In the genomic region with DNA sequence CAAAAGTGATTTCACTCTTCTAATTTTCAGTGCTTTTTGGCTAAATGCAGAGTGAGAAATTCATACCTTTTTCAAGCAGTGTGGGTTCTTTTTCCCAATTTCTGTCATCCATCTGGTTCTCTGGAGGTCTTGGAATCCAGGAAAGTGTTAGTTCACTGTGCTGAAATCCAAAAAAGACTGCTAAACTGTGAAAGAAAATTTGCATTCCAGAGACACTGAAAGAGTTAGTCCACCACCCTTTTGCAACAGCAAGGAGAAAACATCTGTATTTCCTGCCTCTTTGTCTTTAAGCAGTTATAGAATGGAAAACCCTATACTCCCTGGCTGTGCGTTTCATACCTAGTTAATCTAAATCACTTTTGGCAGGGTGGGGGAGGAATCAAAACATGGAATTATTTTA, we compare ENCODE assay signal across 11 cellular contexts.
DNase-seq lines count a peak whose midpoint lies in the region; ATAC-seq and TF ChIP-seq lines count a peak whose summit lies in the region.
"Had no signal": no experiment of that assay in that cellular context is flagged by ENCODE, and none has a peak within 500 bp of the region (broad histone marks: within the 10 kb centered on the region; RNA-seq: fewer than 3 reads in every experiment).

No MANE protein-coding gene starts in this region.

- CTCF ChIA-PET in CD8-positive, alpha-beta T cell (lab: Charles Lee) = no interaction called here

- TF ChIP-seq POLR2A in adrenal gland (IDR thresholded peaks at IDR 0.05) (no peak), uterus (IDR thresholded peaks at IDR 0.05) (no peak), body of pancreas (IDR thresholded peaks at IDR 0.05) (no peak)

- no peak overlapping the region for H3K27ac Mint-ChIP-seq in CD8-positive, alpha-beta T cell
- H3K27ac Mint-ChIP-seq: CD8-positive, alpha-beta memory T cell; WTC11 had no signal

- no peaks in the 10 kb centered on the region for H3K4me1 Mint-ChIP-seq in CD8-positive, alpha-beta T cell (ENCODE audit: low read depth)
- H3K4me1 Mint-ChIP-seq: CD8-positive, alpha-beta memory T cell; WTC11 had no signal

- H3K4me3 ChIP-seq in adrenal gland = no peak overlapping the region
- no peak overlapping the region for H3K4me3 ChIP-seq in muscle layer of duodenum (ENCODE audit: low read depth in 1 of 2, low read length in 2 of 2)
- no peak overlapping the region for H3K4me3 ChIP-seq in uterus
- no peak overlapping the region for H3K4me3 ChIP-seq in CD8-positive, alpha-beta T cell (ENCODE audit: low read depth, low read length)
- H3K4me3 ChIP-seq in body of pancreas = no peak overlapping the region
- H3K4me3 ChIP-seq: HAP-1 had no signal

- peaks cover 11 to 18% of the 10 kb centered on the region in 2 donors for H3K4me1 ChIP-seq in adrenal gland (replicated peaks in 1 of 2)
- H3K4me1 ChIP-seq in muscle layer of duodenum (ENCODE audit: control insufficient read depth in 1 of 2, insufficient read depth in 2 of 2, low read length in 2 of 2) = peaks cover 0 to 14% of the 10 kb centered on the region in 2 donors
- no peaks in the 10 kb centered on the region for H3K4me1 ChIP-seq in uterus
- H3K4me1 ChIP-seq in CD8-positive, alpha-beta T cell (ENCODE audit: insufficient read depth, low read length) = no peaks in the 10 kb centered on the region
- H3K4me1 ChIP-seq in body of pancreas = no peaks in the 10 kb centered on the region

- intact Hi-C loops in adrenal gland (cut with DNase I) = no loop called here
- intact Hi-C loops in uterus (cut with DNase I; ENCODE audit: low total_unique reads) = no loop called here
- intact Hi-C loops in CD8-positive, alpha-beta T cell (cut with DNase I, micrococcal nuclease) = no loop called here
- intact Hi-C loops in body of pancreas (cut with DNase I) = no loop called here

- no peaks in the 10 kb centered on the region for H3K36me3 Mint-ChIP-seq in CD8-positive, alpha-beta T cell
- H3K36me3 Mint-ChIP-seq: WTC11 had no signal

- H3K9me3 ChIP-seq in adrenal gland (replicated peaks in 1 of 3) (no peaks in the 10 kb centered on the region), muscle layer of duodenum (ENCODE audit: control insufficient read depth in 1 of 2, low read length in 2 of 2) (no peaks in the 10 kb centered on the region), uterus (no peaks in the 10 kb centered on the region), body of pancreas (no peaks in the 10 kb centered on the region)
- H3K9me3 ChIP-seq in CD8-positive, alpha-beta T cell (ENCODE audit: low read length) = no peaks in the 10 kb centered on the region
- H3K9me3 ChIP-seq: HAP-1 had no signal

- TF ChIP-seq CTCF in adrenal gland (IDR thresholded peaks at IDR 0.05) = no peak
- TF ChIP-seq CTCF in uterus (IDR thresholded peaks at IDR 0.05) = no peak
- no peak for TF ChIP-seq CTCF in CD8-positive, alpha-beta T cell (IDR thresholded peaks at IDR 0.05)
- TF ChIP-seq CTCF in body of pancreas (IDR thresholded peaks at IDR 0.05) = no peak

- no peaks in the 10 kb centered on the region for H3K9me3 Mint-ChIP-seq in CD8-positive, alpha-beta T cell
- H3K9me3 Mint-ChIP-seq: CD8-positive, alpha-beta memory T cell; WTC11 had no signal

- POLR2A ChIA-PET in CD8-positive, alpha-beta T cell (lab: Charles Lee) = no interaction called here

- ATAC-seq in CD8-positive, alpha-beta T cell = no peak
- ATAC-seq in body of pancreas = no peak
- ATAC-seq: WTC11 had no signal

- H3K36me3 ChIP-seq in adrenal gland (replicated peaks in 1 of 2) (no peaks in the 10 kb centered on the region), muscle layer of duodenum (ENCODE audit: control insufficient read depth in 1 of 2, insufficient read depth in 2 of 2, low read length in 2 of 2) (no peaks in the 10 kb centered on the region), uterus (no peaks in the 10 kb centered on the region), body of pancreas (replicated peaks in 1 of 2; ENCODE audit: insufficient read depth in 1 of 2, low read depth in 2 of 2) (no peaks in the 10 kb centered on the region)
- no peaks in the 10 kb centered on the region for H3K36me3 ChIP-seq in CD8-positive, alpha-beta T cell (ENCODE audit: insufficient read depth, low read length)
- H3K36me3 ChIP-seq: HAP-1 had no signal

- H3K27me3 Mint-ChIP-seq in CD8-positive, alpha-beta T cell (ENCODE audit: low read depth) = no peaks in the 10 kb centered on the region
- H3K27me3 Mint-ChIP-seq: CD8-positive, alpha-beta memory T cell had no signal

- DNase-seq in adrenal gland (no peak), fibroblast of peridontal ligament (ENCODE audit: extremely low read depth) (peak; percentile 80), uterus (no peak), iPS-NIHi11 (ENCODE audit: low spot score) (no peak), body of pancreas (no peak)
- no peak for DNase-seq in CD8-positive, alpha-beta T cell
- DNase-seq: CD8-positive, alpha-beta memory T cell; retina had no signal

- H3K27me3 ChIP-seq in adrenal gland (no peaks in the 10 kb centered on the region), muscle layer of duodenum (ENCODE audit: low read depth, low read length) (no peaks in the 10 kb centered on the region), uterus (no peaks in the 10 kb centered on the region), body of pancreas (no peaks in the 10 kb centered on the region)
- H3K27me3 ChIP-seq in CD8-positive, alpha-beta T cell (ENCODE audit: insufficient read depth, low read length) = no peaks in the 10 kb centered on the region

- H3K4me3 Mint-ChIP-seq in CD8-positive, alpha-beta T cell = no peak overlapping the region
- H3K4me3 Mint-ChIP-seq: CD8-positive, alpha-beta memory T cell; WTC11 had no signal

- peak overlapping the region in 3 of 5 donors; percentile 15 to 73 (median 28) for H3K27ac ChIP-seq in adrenal gland
- peak overlapping the region; percentile 19 for H3K27ac ChIP-seq in muscle layer of duodenum (ENCODE audit: low read length)
- peak overlapping the region; percentile 39 to 43 for H3K27ac ChIP-seq in uterus
- no peak overlapping the region for H3K27ac ChIP-seq in CD8-positive, alpha-beta T cell (ENCODE audit: low read depth, low read length)
- no peak overlapping the region for H3K27ac ChIP-seq in body of pancreas

- 52 to 85% (median 72%) methylated on average over 1 of the region's 1 CpG for WGBS in adrenal gland, 4 donors
- WGBS in body of pancreas, 2 donors = 92 to 100% methylated on average over 1 of the region's 1 CpG

Comparison
In these comparisons a context has a peak if more than half of its experiments do, and no peak if none do; other contexts are left out.
1. H3K27ac ChIP-seq: peak in adrenal gland (3 of 5), muscle layer of duodenum (single experiment) and uterus (2 of 2); none in CD8-positive, alpha-beta T cell (single experiment) and body of pancreas (0 of 4).